Comparison of ENCODE assay signal across 9 cellular contexts in the genomic region with DNA sequence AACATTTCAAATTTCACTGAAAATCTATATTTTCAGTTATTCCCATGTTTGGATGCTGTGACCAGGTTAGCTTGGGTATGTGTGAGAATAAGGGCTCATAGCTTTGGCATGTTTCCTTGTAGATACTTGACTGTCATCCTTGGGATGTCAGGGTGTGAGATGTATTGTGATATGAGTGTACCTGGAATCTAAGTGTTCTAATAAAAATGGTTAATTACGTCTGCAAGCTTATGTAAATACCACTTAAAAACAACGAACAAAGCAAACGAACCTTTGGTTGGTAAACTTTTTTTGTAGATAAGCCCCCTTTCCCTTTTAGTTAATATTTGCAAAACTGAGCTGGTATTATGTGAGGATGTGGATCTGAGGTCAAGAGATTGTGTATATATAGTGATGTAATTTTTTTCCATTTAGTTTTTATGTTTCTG.
DNase-seq lines count a peak whose midpoint lies in the region; ATAC-seq and TF ChIP-seq lines count a peak whose summit lies in the region.
"Had no signal": no experiment of that assay in that cellular context is flagged by ENCODE, and none has a peak within 500 bp of the region (broad histone marks: within the 10 kb centered on the region; RNA-seq: fewer than 3 reads in every experiment).

No MANE protein-coding gene starts in this region.

- H3K9me3 ChIP-seq in osteoblast (ENCODE audit: low read depth, low read length) = no peaks in the 10 kb centered on the region
- H3K9me3 ChIP-seq: left ventricle myocardium inferior had no signal

- H2AFZ ChIP-seq in osteoblast (ENCODE audit: low read length) = no peak overlapping the region

- no peaks in the 10 kb centered on the region for H3K9me3 Mint-ChIP-seq in chondrocyte (ENCODE audit: low read depth)

- H3K36me3 Mint-ChIP-seq in chondrocyte (ENCODE audit: low read depth) = peaks cover 5% of the 10 kb centered on the region

- H3K36me3 ChIP-seq in osteoblast (ENCODE audit: insufficient read depth, low read length) = peaks cover 3% of the 10 kb centered on the region
- H3K36me3 ChIP-seq: left ventricle myocardium inferior had no signal

- H3K4me1 ChIP-seq in osteoblast (ENCODE audit: insufficient read depth, low read length) = peaks cover 56% of the 10 kb centered on the region

- peak overlapping the region; percentile 31 for H3K4me2 ChIP-seq in osteoblast (ENCODE audit: insufficient read depth, low read length)

- no peaks in the 10 kb centered on the region for H3K27me3 ChIP-seq in osteoblast (ENCODE audit: insufficient read depth, low read length)

- H3K27ac ChIP-seq in osteoblast (ENCODE audit: low read depth, low read length) = peak overlapping the region; percentile 63

- no peak for ATAC-seq in HG03280 (IDR thresholded peaks at IDR 0.05; ENCODE audit: unreplicated experiment)

- H3K27ac Mint-ChIP-seq in chondrocyte (ENCODE audit: unreplicated experiment) = peak overlapping the region; percentile 95

- TF ChIP-seq CTCF in chondrocyte (IDR thresholded peaks at IDR 0.05) (no peak), osteoblast (IDR thresholded peaks at IDR 0.05; ENCODE audit: extremely low read depth, low read depth, low read length) (no peak)

- H3K4me1 Mint-ChIP-seq in chondrocyte (ENCODE audit: low read depth) = peaks cover 96% of the 10 kb centered on the region

- H4K20me1 ChIP-seq in osteoblast (ENCODE audit: insufficient read depth, low read length) = peaks cover 81% of the 10 kb centered on the region

- H3K4me3 Mint-ChIP-seq in chondrocyte (ENCODE audit: unreplicated experiment) = peak overlapping the region; percentile 31

- peaks cover 100% of the 10 kb centered on the region for H3K79me2 ChIP-seq in osteoblast (ENCODE audit: insufficient read depth, low read length)

- peak; percentile 25 for DNase-seq in DMS79 (lab: John Stamatoyannopoulos, UW)
- DNase-seq in NCI-H774 (lab: John Stamatoyannopoulos, UW) = peak; percentile 39
- DNase-seq in chondrocyte (ENCODE audit: low spot score) = no peak
- no peak for DNase-seq in osteoblast (ENCODE audit: insufficient read length, low spot score, missing footprints)
- DNase-seq in NOMO-1 treated with dmso at 0.1 percent for 144 hours (lab: John Stamatoyannopoulos, UW; ENCODE audit: unreplicated experiment) = no peak
- no peak for DNase-seq in mesenteric fat pad (ENCODE audit: low spot score)
- DNase-seq in NCI-H510A (lab: John Stamatoyannopoulos, UW) = no peak
- DNase-seq: left ventricle myocardium inferior had no signal

- H3K4me3 ChIP-seq in osteoblast (ENCODE audit: insufficient read depth, low read length) = no peak overlapping the region
- H3K4me3 ChIP-seq: left ventricle myocardium inferior had no signal

- no peaks in the 10 kb centered on the region for H3K27me3 Mint-ChIP-seq in chondrocyte (ENCODE audit: low read depth)

Comparison
In these comparisons a context has a peak if more than half of its experiments do, and no peak if none do; other contexts are left out.
1. DNase-seq: peak in DMS79 (single experiment) and NCI-H774 (single experiment); none in chondrocyte (single experiment), osteoblast (single experiment), NOMO-1 treated with dmso at 0.1 percent for 144 hours (single experiment), mesenteric fat pad (single experiment) and NCI-H510A (single experiment).